10 cellular contexts compared by ENCODE assay signal in the genomic region with DNA sequence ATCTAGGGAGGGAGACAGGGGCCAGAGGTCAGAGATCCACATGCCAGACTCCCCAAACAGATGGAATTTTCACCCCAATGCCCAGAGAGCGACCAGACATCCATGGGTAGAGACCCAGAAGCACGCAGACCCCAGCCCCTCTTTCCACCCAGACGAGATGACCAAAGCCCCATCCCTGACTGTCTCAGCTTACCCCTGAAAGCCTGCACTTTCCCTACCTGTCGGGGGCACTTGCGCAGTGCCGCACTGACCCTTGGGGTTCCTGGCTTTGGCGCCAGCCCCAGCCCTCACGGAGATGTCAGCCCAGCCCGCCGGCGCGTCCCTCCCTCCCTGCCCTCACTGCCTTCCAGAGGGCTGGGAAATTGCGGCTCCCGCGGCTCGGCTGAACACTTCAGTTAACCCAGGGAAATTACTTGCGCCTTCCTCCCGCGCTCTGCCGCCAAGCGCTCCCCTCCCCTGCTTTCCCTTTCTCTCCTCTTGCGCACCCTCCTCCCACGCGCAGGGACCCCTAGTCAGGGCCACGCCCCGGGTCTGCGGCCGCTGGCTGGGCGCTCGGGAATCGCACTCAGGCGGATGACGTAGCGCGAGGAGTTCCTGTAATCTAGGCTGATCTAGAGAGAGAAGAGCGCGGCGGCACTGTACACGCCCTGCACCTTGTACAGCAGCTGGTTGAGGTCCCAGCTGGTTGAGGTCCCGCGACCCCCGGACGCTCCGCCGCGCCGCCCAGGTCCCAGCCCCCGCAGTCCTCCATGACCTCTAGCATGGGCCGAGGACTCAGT. TPM values are rescaled to one million over a fixed set of nuclear protein-coding genes. Genes with fewer than 3 reads are reported as not detected.
A peak's percentile ranks its signal among the peaks of the same experiment; 100 is the strongest.
DNase-seq lines count a peak whose midpoint lies in the region; ATAC-seq and TF ChIP-seq lines count a peak whose summit lies in the region.
"Had no signal": no experiment of that assay in that cellular context is flagged by ENCODE, and none has a peak within 500 bp of the region (broad histone marks: within the 10 kb centered on the region; RNA-seq: fewer than 3 reads in every experiment).

No MANE protein-coding gene starts in this region.

- no peaks in the 10 kb centered on the region for H3K9me3 ChIP-seq in ES-I3 (ENCODE audit: control insufficient read depth, insufficient read depth, low read length)

- ATAC-seq in GM21619 (IDR thresholded peaks at IDR 0.05; ENCODE audit: unreplicated experiment), result no peak
- no peak for ATAC-seq in GM19397 (IDR thresholded peaks at IDR 0.05; ENCODE audit: unreplicated experiment)

- H3K36me3 ChIP-seq in ES-I3 (ENCODE audit: insufficient read depth, low read length), result peaks cover 9% of the 10 kb centered on the region

- no peak for TF ChIP-seq CTCF in epithelial cell of esophagus (IDR thresholded peaks at IDR 0.05; ENCODE audit: insufficient read depth, low read depth, low read length, missing control alignments)

- peak overlapping the region; percentile 72 for H3K9ac ChIP-seq in ES-I3 (ENCODE audit: low read depth, low read length)
- H3K9ac ChIP-seq: KMS-11 had no signal

- no peak overlapping the region for H3K4me3 ChIP-seq in epithelial cell of esophagus (ENCODE audit: low read length)

- H3K4me1 ChIP-seq in ES-I3 (ENCODE audit: insufficient read depth, low read length), result peaks cover 9% of the 10 kb centered on the region

- DNase-seq in NCI-H526 treated with DMSO at 0.1 percent for 48 hours (lab: John Stamatoyannopoulos, UW), result peak; percentile 40
- peak; percentile 58 for DNase-seq in epithelial cell of esophagus (ENCODE audit: low read depth)
- DNase-seq in retina, result peak; percentile 76
- no peak for DNase-seq in hypothalamus (lab: John Stamatoyannopoulos, UW)
- DNase-seq in mucosa of gallbladder (ENCODE audit: low spot score), result no peak

RNA-seq across cellular contexts. Expression of gene ALPG, which starts 12.0 kb away (rescaled TPM):
- not detected for total RNA-seq in mucosa of gallbladder
- total RNA-seq: subcutaneous adipose tissue had no signal

RNA-seq across cellular contexts. Expression of gene ALPI, which starts 37.3 kb away (rescaled TPM):
- total RNA-seq in mucosa of gallbladder, result 1.0 TPM
- total RNA-seq: subcutaneous adipose tissue had no signal

RNA-seq across cellular contexts. Expression of gene ALPP, which starts 40.1 kb away (rescaled TPM):
- not detected for total RNA-seq in mucosa of gallbladder
- total RNA-seq: subcutaneous adipose tissue had no signal

Comparison
In these comparisons a context has a peak if more than half of its experiments do, and no peak if none do; other contexts are left out.
1. DNase-seq: peak in NCI-H526 treated with DMSO at 0.1 percent for 48 hours (single experiment), epithelial cell of esophagus (single experiment) and retina (single experiment); none in hypothalamus (0 of 51) and mucosa of gallbladder (single experiment).